ENCODE assay signal across 8 cellular contexts in genomic region chr10:98446121-98446655, GRCh38. TPM values are rescaled to one million over a fixed set of nuclear protein-coding genes. Genes with fewer than 3 reads are reported as not detected.
DNase-seq lines count a peak whose midpoint lies in the region; ATAC-seq and TF ChIP-seq lines count a peak whose summit lies in the region.

No MANE protein-coding gene starts in this region.

- TF ChIP-seq CTCF in Peyer's patch (IDR thresholded peaks at IDR 0.05) = no peak
- TF ChIP-seq CTCF in brain microvascular endothelial cell (IDR thresholded peaks at IDR 0.05; ENCODE audit: low read depth, low read length, missing control alignments) = peak; percentile 1

- peak overlapping the region; percentile 88 to 93 (median 89) for H3K27ac Mint-ChIP-seq in immature natural killer cell

- peak; percentile 45 for ATAC-seq in HG03025 (IDR thresholded peaks at IDR 0.05; ENCODE audit: low FRiP score, unreplicated experiment)

- H3K27me3 ChIP-seq in Peyer's patch = no peaks in the 10 kb centered on the region
- no peaks in the 10 kb centered on the region for H3K27me3 ChIP-seq in brain microvascular endothelial cell (replicated peaks)

- peaks cover 8 to 13% (median 12%) of the 10 kb centered on the region in 3 donors for H3K27me3 Mint-ChIP-seq in immature natural killer cell (ENCODE audit: low read depth in 3 of 3)

- H3K27ac ChIP-seq in Peyer's patch (peak overlapping the region; percentile 88 to 92 (median 91)), brain microvascular endothelial cell (peak overlapping the region; percentile 64), skin epidermis (peak overlapping the region; percentile 60 to 98 (median 90))

- no peaks in the 10 kb centered on the region for H3K9me3 ChIP-seq in Peyer's patch

- H3K4me3 Mint-ChIP-seq in immature natural killer cell = peak overlapping the region; percentile 90 to 93 (median 90)

- H3K4me3 ChIP-seq in Peyer's patch (peak overlapping the region; percentile 71 to 90 (median 86)), brain microvascular endothelial cell (ENCODE audit: low read depth, low read length) (peak overlapping the region; percentile 84), skin epidermis (peak overlapping the region; percentile 64 to 93 (median 78))

- no peaks in the 10 kb centered on the region for H3K9me3 Mint-ChIP-seq in immature natural killer cell

- peaks cover 4 to 15% (median 7%) of the 10 kb centered on the region in 3 donors for H3K36me3 Mint-ChIP-seq in immature natural killer cell

- peaks cover 47 to 54% of the 10 kb centered on the region in 2 donors for H3K4me1 Mint-ChIP-seq in immature natural killer cell

- DNase-seq in activated T-cell treated with anti-CD3 and anti-CD28 coated beads for 48 hours (ENCODE audit: low read depth) (peak; percentile 36), Peyer's patch (peak in 2 of 3 donors; percentile 43 to 61), brain microvascular endothelial cell (no peak), immature natural killer cell (peak in 1 of 3 donors; percentile 22)
- no peak for DNase-seq in activated T-cell treated with anti-CD3 and anti-CD28 coated beads, Interleukin-2, amount 50 U/mL, for 48 hours
- DNase-seq in NK-92 treated with Interleukin-12 subunit alpha and Interleukin-12 subunit beta, amount 100 ng/mL, for 24 hours (lab: John Stamatoyannopoulos, UW) = no peak

- H3K36me3 ChIP-seq in Peyer's patch = peaks cover 0 to 33% (median 0%) of the 10 kb centered on the region in 3 donors
- H3K36me3 ChIP-seq in brain microvascular endothelial cell (replicated peaks) = peaks cover 8% of the 10 kb centered on the region

- H3K4me1 ChIP-seq in Peyer's patch = peaks cover 0 to 14% (median 4%) of the 10 kb centered on the region in 4 donors

- no peak for TF ChIP-seq POLR2A in Peyer's patch (IDR thresholded peaks at IDR 0.05)

- in situ Hi-C loops in brain microvascular endothelial cell (cut with HindIII; ENCODE audit: low pct_ligation_motif_present, low sequenced_read_pairs) = no loop called here

RNA-seq across cellular contexts. Expression of gene HPS1, which starts 0.5 kb away (rescaled TPM):
- total RNA-seq in Peyer's patch = 100 to 1,000 TPM; 109 to 221 (median 136) TPM
- polyA plus RNA-seq in immature natural killer cell = 100 to 1,000 TPM in 1 of 3 donors, 10 to 100 TPM in 2; 72.4 to 110 (median 85.6) TPM

RNA-seq across cellular contexts. Expression of gene PYROXD2, which starts 31.2 kb away (rescaled TPM):
- 10 to 100 TPM in 2 of 4 donors, 1 to 10 TPM in 2; 7.0 to 23.1 (median 11.5) TPM for total RNA-seq in Peyer's patch
- polyA plus RNA-seq in immature natural killer cell = 10 to 100 TPM in 2 of 3 donors, 1 to 10 TPM in 1; 8.5 to 21.1 (median 17.3) TPM

Comparison
In these comparisons a context has a peak if more than half of its experiments do, and no peak if none do; other contexts are left out.
1. DNase-seq: peak in activated T-cell treated with anti-CD3 and anti-CD28 coated beads for 48 hours (single experiment) and Peyer's patch (2 of 3); none in activated T-cell treated with anti-CD3 and anti-CD28 coated beads, Interleukin-2, amount 50 U/mL, for 48 hours (0 of 2), brain microvascular endothelial cell (single experiment) and NK-92 treated with Interleukin-12 subunit alpha and Interleukin-12 subunit beta, amount 100 ng/mL, for 24 hours (single experiment).
2. Peak in every context shown above with its lines, with median percentiles within 50 percentile points of each other: H3K27ac ChIP-seq and H3K4me3 ChIP-seq.